17 cellular contexts compared by ENCODE assay signal in genomic region chr22:39560127-39560526, GRCh38. TPM values are rescaled to one million over a fixed set of nuclear protein-coding genes. Genes with fewer than 3 reads are reported as not detected.
A peak's percentile ranks its signal among the peaks of the same experiment; 100 is the strongest.
DNase-seq lines count a peak whose midpoint lies in the region; ATAC-seq and TF ChIP-seq lines count a peak whose summit lies in the region.
"Had no signal": no experiment of that assay in that cellular context is flagged by ENCODE, and none has a peak within 500 bp of the region (broad histone marks: within the 10 kb centered on the region; RNA-seq: fewer than 3 reads in every experiment).

No MANE protein-coding gene starts in this region.

- no peaks in the 10 kb centered on the region for H3K79me2 ChIP-seq in PC-3 (ENCODE audit: low read length)

- peak overlapping the region; percentile 5 for H3K4me3 Mint-ChIP-seq in activated T-cell treated with anti-CD3 and anti-CD28 coated beads, Interleukin-2, amount 50 U/mL, for 4 hours
- H3K4me3 Mint-ChIP-seq: T-helper 1 cell treated with Interleukin-12 subunit alpha and Interleukin-12 subunit beta and Interleukin-4 antibody, amounts not matched to agents 30 μg/mL and 1 μg/mL, for 36 hours had no signal

- no peak overlapping the region for H3K4me3 ChIP-seq in PC-3 (ENCODE audit: low read length)
- H3K4me3 ChIP-seq in left ventricle myocardium inferior, result no peak overlapping the region
- H3K4me3 ChIP-seq: HAP-1 had no signal

- H4K20me1 ChIP-seq in PC-3 (ENCODE audit: low read length), result no peaks in the 10 kb centered on the region

- 0 out of 2 replicates have a peak overlapping the region, but pooled peaks have one; percentile 24 for H3K4me2 ChIP-seq in PC-3 (ENCODE audit: low read length)

- H3F3A ChIP-seq in PC-3 (ENCODE audit: low read length, unreplicated experiment), result no peaks in the 10 kb centered on the region

- no peak for DNase-seq in activated T-cell treated with anti-CD3 and anti-CD28 coated beads, Interleukin-2, amount 50 U/mL, for 4 hours
- no peak for DNase-seq in activated T-cell treated with anti-CD3 and anti-CD28 coated beads, Interleukin-2, amount 50 U/mL, for 1 hour
- DNase-seq in PC-3 (no peak), cerebellum (ENCODE audit: low spot score) (peak; percentile 23), left ventricle myocardium inferior (no peak), NCI-H1930 (lab: John Stamatoyannopoulos, UW) (no peak), NCI-H2029 treated with DMSO at 0.1 percent for 48 hours (lab: John Stamatoyannopoulos, UW) (no peak)
- DNase-seq: GF-D8; IMR-90; Kasumi-1; NCI-H1694; NK-92 treated with Interleukin-12 subunit alpha and Interleukin-12 subunit beta, amount 100 ng/mL, for 24 hours; Right ventricle myocardium superior had no signal

- intact Hi-C loops in PC-3 (cut with micrococcal nuclease) (no loop called here), left ventricle myocardium inferior (cut with micrococcal nuclease) (no loop called here)

- no peaks in the 10 kb centered on the region for H3K9me3 Mint-ChIP-seq in activated T-cell treated with anti-CD3 and anti-CD28 coated beads, Interleukin-2, amount 50 U/mL, for 4 hours
- H3K9me3 Mint-ChIP-seq: T-helper 1 cell treated with Interleukin-12 subunit alpha and Interleukin-12 subunit beta and Interleukin-4 antibody, amounts not matched to agents 30 μg/mL and 1 μg/mL, for 36 hours had no signal

- peaks cover 7% of the 10 kb centered on the region; the same call in 1 of the 2 replicates for H3K4me1 ChIP-seq in PC-3 (ENCODE audit: insufficient read depth, low read length)
- peaks cover 7% of the 10 kb centered on the region for H3K4me1 ChIP-seq in left ventricle myocardium inferior
- H3K4me1 ChIP-seq: HAP-1 had no signal

- H3K9me3 ChIP-seq in PC-3 (ENCODE audit: low read length) (no peaks in the 10 kb centered on the region), left ventricle myocardium inferior (replicated peaks) (no peaks in the 10 kb centered on the region)
- H3K9me3 ChIP-seq: HAP-1 had no signal

- H2AFZ ChIP-seq in PC-3 (ENCODE audit: low read length), result no peak overlapping the region

- CTCF ChIA-PET in PC-3 (lab: Charles Lee), result interaction anchor here (0.6 kb wide), 1 partner anchor 227 kb away, joined by 3 read pairs; no protein-coding TSS in a partner anchor

- no peaks in the 10 kb centered on the region for H3K36me3 ChIP-seq in PC-3 (ENCODE audit: low read depth, low read length)
- no peaks in the 10 kb centered on the region for H3K36me3 ChIP-seq in left ventricle myocardium inferior
- H3K36me3 ChIP-seq: HAP-1 had no signal

- H3K9me2 ChIP-seq in PC-3 (replicated peaks; ENCODE audit: low read length), result no peaks in the 10 kb centered on the region

- H3K27me3 ChIP-seq in PC-3 (ENCODE audit: low read length), result peaks cover 21% of the 10 kb centered on the region
- peaks cover 99% of the 10 kb centered on the region for H3K27me3 ChIP-seq in left ventricle myocardium inferior (ENCODE audit: low read depth)

- no peak overlapping the region for H3K9ac ChIP-seq in PC-3 (ENCODE audit: low read length)

- TF ChIP-seq CTCF in PC-3 (conservative IDR thresholded peaks at IDR 0.05; ENCODE audit: low read depth, low read length), result no peak
- TF ChIP-seq CTCF in left ventricle myocardium inferior (IDR thresholded peaks at IDR 0.05; ENCODE audit: borderline replicate concordance), result no peak

- peaks cover 38% of the 10 kb centered on the region for H3K27me3 Mint-ChIP-seq in activated T-cell treated with anti-CD3 and anti-CD28 coated beads, Interleukin-2, amount 50 U/mL, for 4 hours (ENCODE audit: low read depth)

- no peak for ATAC-seq in activated T-cell treated with anti-CD3 and anti-CD28 coated beads, Interleukin-2, amount 50 U/mL, for 4 hours
- no peak for ATAC-seq in PC-3

- no TSS peak for BruUV-seq in PC-3 (replicated peaks; lab: Mats Ljungman, UMichigan)

- peaks cover 6% of the 10 kb centered on the region for H3K4me1 Mint-ChIP-seq in activated T-cell treated with anti-CD3 and anti-CD28 coated beads, Interleukin-2, amount 50 U/mL, for 4 hours (ENCODE audit: low read depth)

- H3K27ac ChIP-seq in PC-3 (ENCODE audit: low read length) (no peak overlapping the region), left ventricle myocardium inferior (replicated peaks) (no peak overlapping the region)
- H3K27ac ChIP-seq: C4-2B had no signal

- H3K36me3 Mint-ChIP-seq in activated T-cell treated with anti-CD3 and anti-CD28 coated beads, Interleukin-2, amount 50 U/mL, for 4 hours (ENCODE audit: insufficient read depth), result no peaks in the 10 kb centered on the region

- POLR2A ChIA-PET in PC-3 (lab: Charles Lee; ENCODE audit: unreplicated experiment), result no interaction called here

RNA-seq across cellular contexts. Expression of gene CACNA1I, which starts 10.4 kb away (rescaled TPM):
- total RNA-seq in activated T-cell treated with anti-CD3 and anti-CD28 coated beads, Interleukin-2, amount 50 U/mL, for 4 hours, result under 1 TPM; 0.05 to 0.14 (median 0.08) TPM
- 0.06 TPM in 1 of 2 replicates, not detected in the other for total RNA-seq in PC-3 (2014; rRNA removed)
- total RNA-seq in cerebellum, result 0.91 TPM
- 0.05 TPM for total RNA-seq in left ventricle myocardium inferior
- total RNA-seq: SK-MEL-5 had no signal

RNA-seq across cellular contexts. Expression of gene RPS19BP1, which starts 27.6 kb away (rescaled TPM):
- 100 to 1,000 TPM; 198 to 208 (median 201) TPM for total RNA-seq in activated T-cell treated with anti-CD3 and anti-CD28 coated beads, Interleukin-2, amount 50 U/mL, for 4 hours
- total RNA-seq in PC-3 (2014; rRNA removed) (253 and 320 TPM in 2 replicates), cerebellum (18.0 TPM), left ventricle myocardium inferior (59.3 TPM)

RNA-seq across cellular contexts. Expression of gene ATF4, which starts 39.8 kb away (rescaled TPM):
- total RNA-seq in activated T-cell treated with anti-CD3 and anti-CD28 coated beads, Interleukin-2, amount 50 U/mL, for 4 hours, result 100 to 1,000 TPM; 611 to 673 (median 650) TPM
- 230 and 240 TPM in 2 replicates for total RNA-seq in PC-3 (2014; rRNA removed)
- 70.2 TPM for total RNA-seq in cerebellum
- 193 TPM for total RNA-seq in left ventricle myocardium inferior

RNA-seq across cellular contexts. Expression of gene MIEF1, which starts 58.0 kb away (rescaled TPM):
- total RNA-seq in activated T-cell treated with anti-CD3 and anti-CD28 coated beads, Interleukin-2, amount 50 U/mL, for 4 hours, result 10 to 100 TPM; 69.9 to 76.6 (median 70.7) TPM
- 22.1 and 23.2 TPM in 2 replicates for total RNA-seq in PC-3 (2014; rRNA removed)
- 24.8 TPM for total RNA-seq in cerebellum
- total RNA-seq in left ventricle myocardium inferior, result 15.5 TPM
